Comparison of ENCODE assay signal across 16 cellular contexts in genomic region chr7:104986623-104987259, GRCh38. TPM values are rescaled to one million over a fixed set of nuclear protein-coding genes. Genes with fewer than 3 reads are reported as not detected.
DNase-seq lines count a peak whose midpoint lies in the region; ATAC-seq and TF ChIP-seq lines count a peak whose summit lies in the region.
"Had no signal": no experiment of that assay in that cellular context is flagged by ENCODE, and none has a peak within 500 bp of the region (broad histone marks: within the 10 kb centered on the region; RNA-seq: fewer than 3 reads in every experiment).

No MANE protein-coding gene starts in this region.

- DNase-seq in stimulated activated naive CD8-positive, alpha-beta T cell treated with anti-CD3 and anti-CD28 coated beads, Interleukin-15, amount 100 ng/mL, for 72 hours: no peak
- DNase-seq in activated CD8-positive, alpha-beta T cell treated with anti-CD3 and anti-CD28 coated beads for 36 hours: no peak
- DNase-seq in naive B cell (no peak), H7 (no peak), body of pancreas (no peak)
- DNase-seq: hypothalamus, KG1, lower lobe of right lung, OCI-M1, T-helper 17 cell, upper lobe of right lung had no signal

- no peaks in the 10 kb centered on the region for H3K9me3 Mint-ChIP-seq in stimulated activated naive CD8-positive, alpha-beta T cell treated with anti-CD3 and anti-CD28 coated beads, Interleukin-15, Interleukin-2, amounts not matched to agents 100 ng/mL and 50 ng/mL, for 24 hours
- no peaks in the 10 kb centered on the region for H3K9me3 Mint-ChIP-seq in stimulated activated naive CD8-positive, alpha-beta T cell treated with anti-CD3 and anti-CD28 coated beads, Interleukin-15, amount 100 ng/mL, for 72 hours
- no peaks in the 10 kb centered on the region for H3K9me3 Mint-ChIP-seq in activated CD8-positive, alpha-beta T cell treated with anti-CD3 and anti-CD28 coated beads for 36 hours
- no peaks in the 10 kb centered on the region for H3K9me3 Mint-ChIP-seq in naive B cell

- CTCF ChIA-PET in activated CD8-positive, alpha-beta T cell treated with anti-CD3 and anti-CD28 coated beads for 36 hours (lab: Charles Lee): interaction anchor here (16.8 kb wide), 1 partner anchor 25 kb away, joined by 210 read pairs; the partner anchor contains the start of gene KMT2E

- no peak overlapping the region for H3K27ac ChIP-seq in body of pancreas
- H3K27ac ChIP-seq: BLaER1, lower lobe of right lung, upper lobe of right lung had no signal

- POLR2A ChIA-PET in activated CD8-positive, alpha-beta T cell treated with anti-CD3 and anti-CD28 coated beads for 36 hours (lab: Charles Lee): interaction anchor here (0.8 to 12.5 kb wide), 5 partner anchors 9 to 45 kb away, joined by 3 to 186 read pairs (median 3); partner anchors contain the start of gene KMT2E

- H3K4me1 Mint-ChIP-seq in stimulated activated naive CD8-positive, alpha-beta T cell treated with anti-CD3 and anti-CD28 coated beads, Interleukin-15, Interleukin-2, amounts not matched to agents 100 ng/mL and 50 ng/mL, for 24 hours (ENCODE audit: low read depth): peaks cover 60% of the 10 kb centered on the region
- peaks cover 12% of the 10 kb centered on the region for H3K4me1 Mint-ChIP-seq in stimulated activated naive CD8-positive, alpha-beta T cell treated with anti-CD3 and anti-CD28 coated beads, Interleukin-15, amount 100 ng/mL, for 72 hours
- peaks cover 52% of the 10 kb centered on the region for H3K4me1 Mint-ChIP-seq in activated CD8-positive, alpha-beta T cell treated with anti-CD3 and anti-CD28 coated beads for 36 hours (ENCODE audit: low read depth)
- H3K4me1 Mint-ChIP-seq in naive B cell: peaks cover 17 to 77% (median 26%) of the 10 kb centered on the region in 3 donors

- no peaks in the 10 kb centered on the region for H3K27me3 Mint-ChIP-seq in stimulated activated naive CD8-positive, alpha-beta T cell treated with anti-CD3 and anti-CD28 coated beads, Interleukin-15, Interleukin-2, amounts not matched to agents 100 ng/mL and 50 ng/mL, for 24 hours
- H3K27me3 Mint-ChIP-seq in stimulated activated naive CD8-positive, alpha-beta T cell treated with anti-CD3 and anti-CD28 coated beads, Interleukin-15, amount 100 ng/mL, for 72 hours: no peaks in the 10 kb centered on the region
- H3K27me3 Mint-ChIP-seq in activated CD8-positive, alpha-beta T cell treated with anti-CD3 and anti-CD28 coated beads for 36 hours: no peaks in the 10 kb centered on the region
- no peaks in the 10 kb centered on the region for H3K27me3 Mint-ChIP-seq in naive B cell
- H3K27me3 Mint-ChIP-seq: T-helper 17 cell had no signal

- peak overlapping the region; percentile 65 for H3K27ac Mint-ChIP-seq in stimulated activated naive CD8-positive, alpha-beta T cell treated with anti-CD3 and anti-CD28 coated beads, Interleukin-15, Interleukin-2, amounts not matched to agents 100 ng/mL and 50 ng/mL, for 24 hours
- no peak overlapping the region for H3K27ac Mint-ChIP-seq in stimulated activated naive CD8-positive, alpha-beta T cell treated with anti-CD3 and anti-CD28 coated beads, Interleukin-15, amount 100 ng/mL, for 72 hours
- H3K27ac Mint-ChIP-seq in activated CD8-positive, alpha-beta T cell treated with anti-CD3 and anti-CD28 coated beads for 36 hours: peak overlapping the region; percentile 80
- H3K27ac Mint-ChIP-seq in naive B cell: peak overlapping the region; percentile 52 to 89 (median 64)
- H3K27ac Mint-ChIP-seq: T-helper 17 cell had no signal

- H3K4me3 ChIP-seq in H7 (ENCODE audit: insufficient read depth, low read depth, low read length): no peak overlapping the region
- H3K4me3 ChIP-seq in body of pancreas: no peak overlapping the region
- H3K4me3 ChIP-seq: BLaER1, lower lobe of right lung, right atrium auricular region, upper lobe of right lung had no signal

- H3K4me1 ChIP-seq in body of pancreas: peaks cover 46% of the 10 kb centered on the region

- no peak for TF ChIP-seq POLR2A in body of pancreas (IDR thresholded peaks at IDR 0.05)

- TF ChIP-seq CTCF in activated CD8-positive, alpha-beta T cell treated with anti-CD3 and anti-CD28 coated beads for 36 hours (IDR thresholded peaks at IDR 0.05): no peak
- no peak for TF ChIP-seq CTCF in body of pancreas (IDR thresholded peaks at IDR 0.05)

- no peaks in the 10 kb centered on the region for H3K27me3 ChIP-seq in H7 (ENCODE audit: control insufficient read depth, insufficient read depth, low read length)
- no peaks in the 10 kb centered on the region for H3K27me3 ChIP-seq in body of pancreas
- H3K27me3 ChIP-seq: BLaER1, right atrium auricular region, upper lobe of right lung had no signal

- H3K4me3 Mint-ChIP-seq in stimulated activated naive CD8-positive, alpha-beta T cell treated with anti-CD3 and anti-CD28 coated beads, Interleukin-15, Interleukin-2, amounts not matched to agents 100 ng/mL and 50 ng/mL, for 24 hours: no peak overlapping the region
- H3K4me3 Mint-ChIP-seq in stimulated activated naive CD8-positive, alpha-beta T cell treated with anti-CD3 and anti-CD28 coated beads, Interleukin-15, amount 100 ng/mL, for 72 hours: no peak overlapping the region
- H3K4me3 Mint-ChIP-seq in activated CD8-positive, alpha-beta T cell treated with anti-CD3 and anti-CD28 coated beads for 36 hours: no peak overlapping the region
- H3K4me3 Mint-ChIP-seq in naive B cell: peak overlapping the region in 2 of 8 donors; percentile 23 to 50
- H3K4me3 Mint-ChIP-seq: T-helper 17 cell had no signal

- H3K36me3 ChIP-seq in H7 (replicated peaks; ENCODE audit: control insufficient read depth, insufficient read depth, low read length): no peaks in the 10 kb centered on the region; the same call in 1 of the 2 replicates
- H3K36me3 ChIP-seq in body of pancreas (replicated peaks in 1 of 2; ENCODE audit: insufficient read depth in 1 of 2, low read depth in 2 of 2): no peaks in the 10 kb centered on the region

- peaks cover 22% of the 10 kb centered on the region for H3K36me3 Mint-ChIP-seq in stimulated activated naive CD8-positive, alpha-beta T cell treated with anti-CD3 and anti-CD28 coated beads, Interleukin-15, Interleukin-2, amounts not matched to agents 100 ng/mL and 50 ng/mL, for 24 hours (ENCODE audit: low read depth)
- peaks cover 32% of the 10 kb centered on the region for H3K36me3 Mint-ChIP-seq in activated CD8-positive, alpha-beta T cell treated with anti-CD3 and anti-CD28 coated beads for 36 hours (ENCODE audit: low read depth)
- H3K36me3 Mint-ChIP-seq in naive B cell: no peaks in the 10 kb centered on the region

- intact Hi-C loops in activated CD8-positive, alpha-beta T cell treated with anti-CD3 and anti-CD28 coated beads for 36 hours (cut with micrococcal nuclease): loop anchor here (1.0 to 10.0 kb wide), 2 partner anchors 25 to 348 kb away; no protein-coding TSS in a partner anchor
- intact Hi-C loops in body of pancreas (cut with DNase I): no loop called here

- ATAC-seq in stimulated activated naive CD8-positive, alpha-beta T cell treated with anti-CD3 and anti-CD28 coated beads, Interleukin-15, amount 100 ng/mL, for 72 hours: no peak
- ATAC-seq in activated CD8-positive, alpha-beta T cell treated with anti-CD3 and anti-CD28 coated beads for 36 hours: no peak
- no peak for ATAC-seq in naive B cell (ENCODE audit: low read depth in 2 of 2)
- no peak for ATAC-seq in GM18520 (IDR thresholded peaks at IDR 0.05; ENCODE audit: unreplicated experiment)
- ATAC-seq in body of pancreas: no peak
- no peak for ATAC-seq in HG03439 (IDR thresholded peaks at IDR 0.05; ENCODE audit: unreplicated experiment)
- ATAC-seq: lower lobe of right lung, T-helper 17 cell, upper lobe of right lung had no signal

- no peaks in the 10 kb centered on the region for H3K9me3 ChIP-seq in body of pancreas
- H3K9me3 ChIP-seq: BLaER1, lower lobe of right lung, right atrium auricular region, upper lobe of right lung had no signal

- 76 to 82% methylated on average over 6 of the region's 6 CpGs for WGBS in body of pancreas, 2 donors

RNA-seq across cellular contexts. Expression of gene KMT2E, which starts 27.3 kb away (rescaled TPM):
- 10 to 100 TPM; 94.7 to 98.4 TPM for total RNA-seq in activated CD8-positive, alpha-beta T cell treated with anti-CD3 and anti-CD28 coated beads for 36 hours
- 100 to 1,000 TPM; 165 to 343 (median 213) TPM for polyA plus RNA-seq in naive B cell (ENCODE audit: low read depth in 6 of 6)
- 19.7 and 36.8 TPM in 2 replicates for total RNA-seq in H7 (2014; rRNA removed; shearing (Covaris generic))
- 10 to 100 TPM; 48.5 to 67.2 TPM for total RNA-seq in body of pancreas

Comparison
In these comparisons a context has a peak if more than half of its experiments do, and no peak if none do; other contexts are left out.
1. H3K27ac Mint-ChIP-seq: peak in stimulated activated naive CD8-positive, alpha-beta T cell treated with anti-CD3 and anti-CD28 coated beads, Interleukin-15, Interleukin-2, amounts not matched to agents 100 ng/mL and 50 ng/mL, for 24 hours (single experiment), activated CD8-positive, alpha-beta T cell treated with anti-CD3 and anti-CD28 coated beads for 36 hours (single experiment) and naive B cell (6 of 6); none in stimulated activated naive CD8-positive, alpha-beta T cell treated with anti-CD3 and anti-CD28 coated beads, Interleukin-15, amount 100 ng/mL, for 72 hours (0 of 2).